Comparison of ENCODE assay signal across 14 cellular contexts in the genomic region with DNA sequence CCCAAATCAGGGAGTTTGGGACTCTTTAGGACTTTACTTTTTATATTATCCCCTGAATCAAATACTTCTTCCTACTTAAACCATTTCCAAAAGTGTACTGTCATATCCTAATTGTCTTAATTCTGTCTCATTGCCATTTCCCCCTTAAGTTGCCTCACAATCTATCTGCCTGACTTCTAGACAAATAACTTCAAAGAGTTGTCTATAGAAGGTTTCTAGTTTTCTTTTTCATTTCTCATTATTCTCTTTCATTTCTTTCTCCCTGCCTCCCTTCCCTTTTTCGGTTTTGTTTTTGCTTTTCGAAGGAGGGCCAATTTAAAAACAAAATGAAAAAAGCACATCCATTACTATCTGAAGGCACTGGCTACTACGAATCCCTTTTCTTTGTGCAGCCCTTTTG.
A peak's percentile ranks its signal among the peaks of the same experiment; 100 is the strongest.
DNase-seq lines count a peak whose midpoint lies in the region; ATAC-seq, FAIRE-seq and TF ChIP-seq lines count a peak whose summit lies in the region.
"Had no signal": no experiment of that assay in that cellular context is flagged by ENCODE, and none has a peak within 500 bp of the region (broad histone marks: within the 10 kb centered on the region; RNA-seq: fewer than 3 reads in every experiment).

No MANE protein-coding gene starts in this region.

- H3K4me1 ChIP-seq in skeletal muscle tissue (ENCODE audit: control insufficient read depth in 3 of 3, insufficient read depth in 3 of 3, low read length in 3 of 3) = peaks cover 8 to 24% (median 19%) of the 10 kb centered on the region in 3 donors

- FAIRE-seq in GM19239 (lab: Jason Lieb, UNC) = peak; percentile 85
- FAIRE-seq in D721Med (lab: Jason Lieb, UNC) = no peak
- FAIRE-seq: small intestine had no signal

- H3K27me3 ChIP-seq in skeletal muscle tissue (ENCODE audit: control insufficient read depth in 3 of 3, insufficient read depth in 3 of 3, low read length in 3 of 3) = no peaks in the 10 kb centered on the region
- H3K27me3 ChIP-seq: gastroesophageal sphincter had no signal

- H3K9ac ChIP-seq in skeletal muscle tissue (ENCODE audit: low read depth in 1 of 3, low read length in 3 of 3) = no peak overlapping the region

- ATAC-seq in HG02588 (IDR thresholded peaks at IDR 0.05; ENCODE audit: unreplicated experiment) = peak; percentile 50
- peak; percentile 83 for ATAC-seq in HG03280 (IDR thresholded peaks at IDR 0.05; ENCODE audit: unreplicated experiment)
- ATAC-seq: gastroesophageal sphincter had no signal

- DNase-seq in GM19239 (ENCODE audit: insufficient read length, low spot score) = no peak
- no peak for DNase-seq in AG20443 (ENCODE audit: low spot score)
- DNase-seq in D721Med (ENCODE audit: insufficient read length, low spot score) = no peak
- no peak for DNase-seq in activated CD4-positive, alpha-beta T cell treated with anti-CD3 and anti-CD28 coated beads for 48 hours
- DNase-seq: activated naive CD4-positive, alpha-beta T cell treated with anti-CD3 and anti-CD28 coated beads, Interleukin-2, amount 10 ng/mL, durations not matched to agents 7 days and 5 days; CD4-positive, alpha-beta T cell; NCI-H1694; occipital lobe; Right ventricle myocardium superior; small intestine had no signal

- TF ChIP-seq CTCF in D721Med (IDR thresholded peaks at IDR 0.05; ENCODE audit: insufficient read depth, missing control alignments) = no peak

- H3K9me3 ChIP-seq in skeletal muscle tissue (ENCODE audit: control insufficient read depth in 3 of 3, low read length in 3 of 3) = no peaks in the 10 kb centered on the region
- H3K9me3 ChIP-seq: gastroesophageal sphincter had no signal

- H3K27ac ChIP-seq in skeletal muscle tissue (ENCODE audit: low read depth, low read length) = peak overlapping the region; percentile 9
- H3K27ac ChIP-seq: gastroesophageal sphincter had no signal

- H3K4me3 ChIP-seq in skeletal muscle tissue (ENCODE audit: low read length in 3 of 3) = no peak overlapping the region
- H3K4me3 ChIP-seq: gastroesophageal sphincter had no signal

- no peaks in the 10 kb centered on the region for H3K36me3 ChIP-seq in skeletal muscle tissue (ENCODE audit: control insufficient read depth in 3 of 3, insufficient read depth in 3 of 3, low read length in 3 of 3)
- H3K36me3 ChIP-seq: gastroesophageal sphincter had no signal
